In the genomic region with DNA sequence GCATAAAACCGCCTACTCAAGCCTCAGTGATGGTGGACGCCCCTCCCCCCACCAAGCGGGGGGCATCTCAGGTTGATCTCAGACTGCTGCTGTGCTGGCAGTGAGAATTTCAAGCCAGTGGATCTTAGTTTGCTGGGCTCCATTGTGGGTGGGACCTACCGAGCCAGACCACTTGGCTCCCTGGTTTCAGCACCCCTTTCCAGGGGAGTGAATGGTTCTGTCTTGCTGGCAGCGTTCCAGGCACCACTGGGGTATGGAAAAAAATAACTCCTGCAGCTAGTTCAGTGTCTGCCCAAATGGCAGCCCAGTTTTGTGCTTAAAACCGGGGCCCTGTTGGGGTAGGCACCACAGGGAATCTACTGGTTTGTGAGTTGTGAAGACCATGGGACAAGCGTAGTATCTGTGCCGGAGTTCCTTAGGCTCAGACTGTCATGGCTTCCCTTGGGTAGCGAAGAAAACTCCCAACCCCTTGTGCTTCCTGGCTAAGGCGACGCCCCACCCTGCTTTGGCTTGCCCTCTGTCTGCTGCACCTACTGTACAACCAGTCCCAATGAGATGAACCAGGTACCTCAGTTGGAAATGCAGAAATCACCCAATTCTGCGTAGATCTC, we compare ENCODE assay signal across 23 cellular contexts.
"Had no signal": no experiment of that assay in that cellular context is flagged by ENCODE, and none has a peak within 500 bp of the region (broad histone marks: within the 10 kb centered on the region; RNA-seq: fewer than 3 reads in every experiment).

No MANE protein-coding gene starts in this region.

- H3K4me1 ChIP-seq: left lung, pancreas, prostate gland, testis, transverse colon had no signal

- H3K9me3 ChIP-seq: pancreas, prostate gland, testis, transverse colon had no signal

- ATAC-seq: activated CD4-positive, CD25-positive, alpha-beta regulatory T cell treated with anti-CD3 and anti-CD28 coated beads, Interleukin-2, amount 50 U/mL, for 24 hours; effector memory CD8-positive, alpha-beta T cell; left lung; pancreas; stimulated activated naive CD8-positive, alpha-beta T cell treated with anti-CD3 and anti-CD28 coated beads, Interleukin-15, Interleukin-2, amounts not matched to agents 100 U/mL and 50 U/mL, for 24 hours had no signal

- H3K27ac ChIP-seq: brain microvascular endothelial cell, left lung, pancreas, prostate gland, testis, transverse colon had no signal

- FAIRE-seq: astrocyte, endothelial cell of umbilical vein, pancreas had no signal

- H3K4me3 ChIP-seq: left lung, pancreas, prostate gland, testis, transverse colon had no signal

- H3K27me3 ChIP-seq: brain microvascular endothelial cell, left lung, pancreas, testis, transverse colon had no signal

- H3K36me3 ChIP-seq: brain microvascular endothelial cell, left lung, pancreas, prostate gland, transverse colon had no signal

- DNase-seq: activated CD4-positive, alpha-beta T cell treated with anti-CD3 and anti-CD28 coated beads for 48 hours; activated CD4-positive, alpha-beta T cell treated with anti-CD3 and anti-CD28 coated beads, Interleukin-2, amount 50 U/mL, for 48 hours; activated CD8-positive, alpha-beta memory T cell treated with anti-CD3 and anti-CD28 coated beads for 24 hours; activated gamma-delta T cell treated with Interleukin-2 at 50 U/mL for 16 hours; activated naive CD4-positive, alpha-beta T cell treated with anti-CD3 and anti-CD28 coated beads, Interleukin-2, amount 50 U/mL, for 16 hours; amniotic stem cell; brain microvascular endothelial cell; cortex of kidney; effector memory CD8-positive, alpha-beta T cell; kidney glomerular epithelial cell; left lung; naive B cell; nephron progenitor cell; nucleus accumbens; retina; stimulated activated naive CD8-positive, alpha-beta T cell treated with anti-CD3 and anti-CD28 coated beads, Interleukin-15, Interleukin-2, amounts not matched to agents 100 U/mL and 50 U/mL, for 24 hours; testis; transverse colon had no signal
